In genomic region chr17:9937901-9938300, GRCh38 we compare ENCODE assay signal across 18 cellular contexts. TPM values are rescaled to one million over a fixed set of nuclear protein-coding genes. Genes with fewer than 3 reads are reported as not detected.
A peak's percentile ranks its signal among the peaks of the same experiment; 100 is the strongest.
DNase-seq lines count a peak whose midpoint lies in the region; ATAC-seq and TF ChIP-seq lines count a peak whose summit lies in the region.
"Had no signal": no experiment of that assay in that cellular context is flagged by ENCODE, and none has a peak within 500 bp of the region (broad histone marks: within the 10 kb centered on the region; RNA-seq: fewer than 3 reads in every experiment).

No MANE protein-coding gene starts in this region.

- H3K27ac ChIP-seq in right cardiac atrium (ENCODE audit: low read length) (peak overlapping the region; percentile 63), heart left ventricle (peak overlapping the region in 1 of 12 donors; percentile 42), prostate gland (peak overlapping the region; percentile 41 to 48), smooth muscle cell (ENCODE audit: low read depth) (no peak overlapping the region)

- H3K27me3 Mint-ChIP-seq in activated T-cell treated with anti-CD3 and anti-CD28 coated beads, Interleukin-2, amount 50 U/mL, for 4 hours (ENCODE audit: low read depth), result no peaks in the 10 kb centered on the region

- H3K9ac ChIP-seq in smooth muscle cell (ENCODE audit: low read depth), result no peak overlapping the region

- no peak overlapping the region for H3K4me3 ChIP-seq in right cardiac atrium (ENCODE audit: low read length)
- H3K4me3 ChIP-seq in heart left ventricle, result no peak overlapping the region
- H3K4me3 ChIP-seq in fibroblast of mammary gland (ENCODE audit: control insufficient read depth, low read depth, low read length), result no peak overlapping the region
- H3K4me3 ChIP-seq in prostate gland, result no peak overlapping the region
- no peak overlapping the region for H3K4me3 ChIP-seq in smooth muscle cell
- H3K4me3 ChIP-seq: GM12878 had no signal

- no peaks in the 10 kb centered on the region for H3K79me2 ChIP-seq in smooth muscle cell (ENCODE audit: low read depth)

- H3K36me3 Mint-ChIP-seq in activated T-cell treated with anti-CD3 and anti-CD28 coated beads, Interleukin-2, amount 50 U/mL, for 4 hours (ENCODE audit: insufficient read depth), result peaks cover 2% of the 10 kb centered on the region

- H3K4me1 ChIP-seq in right cardiac atrium (ENCODE audit: control insufficient read depth, insufficient read depth, low read length) (peaks cover 11% of the 10 kb centered on the region), heart left ventricle (peaks cover 0 to 13% (median 8%) of the 10 kb centered on the region in 12 donors), prostate gland (replicated peaks) (no peaks in the 10 kb centered on the region), smooth muscle cell (ENCODE audit: low read depth) (no peaks in the 10 kb centered on the region)

- H3K36me3 ChIP-seq in heart left ventricle (peaks cover 0 to 78% (median 54%) of the 10 kb centered on the region in 9 donors), prostate gland (no peaks in the 10 kb centered on the region), smooth muscle cell (ENCODE audit: low read depth) (peaks cover 23% of the 10 kb centered on the region)

- intact Hi-C loops in right cardiac atrium (cut with DNase I) (no loop called here), heart left ventricle (cut with DNase I) (no loop called here), prostate gland (cut with DNase I) (no loop called here)

- DNase-seq in right cardiac atrium (no peak), heart left ventricle (no peak), fibroblast of mammary gland (ENCODE audit: low read depth) (peak; percentile 64), prostate gland (ENCODE audit: low spot score) (no peak), NCI-H1694 (lab: John Stamatoyannopoulos, UW) (no peak), smooth muscle cell (lab: John Stamatoyannopoulos, UW; ENCODE audit: unreplicated experiment) (no peak)
- no peak for DNase-seq in activated T-cell treated with anti-CD3 and anti-CD28 coated beads, Interleukin-2, amount 50 U/mL, for 4 hours
- DNase-seq: DMS 273 treated with DMSO at 0.1 percent for 48 hours, GDM1, GOT3, NCI-H1092, NCI-H1694 treated with DMSO at 0.1 percent for 48 hours, NCI-H2107, NCI-H226, NCI-H524 treated with DMSO at 0.1 percent for 48 hours, SHP77 had no signal

- H3K9me3 ChIP-seq in right cardiac atrium (ENCODE audit: control insufficient read depth, low read length) (no peaks in the 10 kb centered on the region), heart left ventricle (peaks cover 0 to 14% (median 3%) of the 10 kb centered on the region in 12 donors), prostate gland (no peaks in the 10 kb centered on the region), smooth muscle cell (replicated peaks; ENCODE audit: low read depth) (no peaks in the 10 kb centered on the region)

- no peaks in the 10 kb centered on the region for H3K4me1 Mint-ChIP-seq in activated T-cell treated with anti-CD3 and anti-CD28 coated beads, Interleukin-2, amount 50 U/mL, for 4 hours (ENCODE audit: low read depth)
- H3K4me1 Mint-ChIP-seq: CD14-positive monocyte had no signal

- H4K20me1 ChIP-seq in smooth muscle cell (ENCODE audit: low read depth), result peaks cover 42% of the 10 kb centered on the region

- no peaks in the 10 kb centered on the region for H3K9me3 Mint-ChIP-seq in activated T-cell treated with anti-CD3 and anti-CD28 coated beads, Interleukin-2, amount 50 U/mL, for 4 hours

- TF ChIP-seq CTCF in heart left ventricle (IDR thresholded peaks at IDR 0.05), result no peak
- no peak for TF ChIP-seq CTCF in fibroblast of mammary gland (conservative IDR thresholded peaks at IDR 0.05; ENCODE audit: control insufficient read depth, insufficient read depth, low read depth, low read length)
- TF ChIP-seq CTCF in prostate gland (IDR thresholded peaks at IDR 0.05), result no peak
- no peak for TF ChIP-seq CTCF in smooth muscle cell (IDR thresholded peaks at IDR 0.05; ENCODE audit: borderline replicate concordance, insufficient read depth, poor library complexity, severe bottlenecking)

- no peaks in the 10 kb centered on the region for H3K27me3 ChIP-seq in right cardiac atrium (ENCODE audit: control insufficient read depth, insufficient read depth)
- H3K27me3 ChIP-seq in heart left ventricle, result no peaks in the 10 kb centered on the region
- H3K27me3 ChIP-seq in prostate gland (replicated peaks; ENCODE audit: insufficient read depth), result no peaks in the 10 kb centered on the region
- H3K27me3 ChIP-seq in smooth muscle cell (ENCODE audit: low read depth), result no peaks in the 10 kb centered on the region

- ATAC-seq in right cardiac atrium (no peak), heart left ventricle (no peak)
- ATAC-seq in activated T-cell treated with anti-CD3 and anti-CD28 coated beads, Interleukin-2, amount 50 U/mL, for 4 hours, result no peak
- ATAC-seq: GM12878 had no signal

- no peak overlapping the region for H3K4me2 ChIP-seq in smooth muscle cell

- no peak overlapping the region for H3K4me3 Mint-ChIP-seq in activated T-cell treated with anti-CD3 and anti-CD28 coated beads, Interleukin-2, amount 50 U/mL, for 4 hours
- H3K4me3 Mint-ChIP-seq: CD14-positive monocyte had no signal

- H3F3A ChIP-seq in smooth muscle cell (ENCODE audit: low read depth), result peaks cover 16% of the 10 kb centered on the region

- TF ChIP-seq POLR2A in heart left ventricle (IDR thresholded peaks at IDR 0.05), result no peak
- no peak for TF ChIP-seq POLR2A in prostate gland (IDR thresholded peaks at IDR 0.05)

- WGBS in right cardiac atrium, result 91% methylated on average over 9 of the region's 9 CpGs
- WGBS in heart left ventricle, 4 donors, result 85 to 91% (median 89%) methylated on average over 9 of the region's 9 CpGs
- 97% methylated on average over 9 of the region's 9 CpGs for WGBS in prostate gland
- 86% methylated on average over 9 of the region's 9 CpGs for WGBS in smooth muscle cell (ENCODE audit: low lambda C conversion rate)

- H2AFZ ChIP-seq in smooth muscle cell (ENCODE audit: low read depth), result no peak overlapping the region

RNA-seq across cellular contexts. Expression of gene RCVRN, which starts 32.8 kb away (rescaled TPM):
- total RNA-seq in right cardiac atrium (1 to 10 TPM in 1 of 4 donors, under 1 TPM in 3; 0.34 to 1.4 (median 0.48) TPM), heart left ventricle (1 to 10 TPM in 1 of 9 donors, under 1 TPM in 6, not detected in 2; 0.09 to 1.2 (median 0.27) TPM), prostate gland (under 1 TPM in 1 of 2 donors, not detected in 1; 0.23 TPM), smooth muscle cell (2.2 and 4.0 TPM in 2 replicates)
- polyA plus RNA-seq in right cardiac atrium (0.27 TPM), heart left ventricle (under 1 TPM; 0.15 to 0.19 TPM), smooth muscle cell (3.2 and 3.7 TPM in 2 replicates)
- total RNA-seq in activated T-cell treated with anti-CD3 and anti-CD28 coated beads, Interleukin-2, amount 50 U/mL, for 4 hours, result not detected
- polyA plus RNA-seq: CD14-positive monocyte had no signal
